Comparison of ENCODE assay signal across 10 cellular contexts in the genomic region with DNA sequence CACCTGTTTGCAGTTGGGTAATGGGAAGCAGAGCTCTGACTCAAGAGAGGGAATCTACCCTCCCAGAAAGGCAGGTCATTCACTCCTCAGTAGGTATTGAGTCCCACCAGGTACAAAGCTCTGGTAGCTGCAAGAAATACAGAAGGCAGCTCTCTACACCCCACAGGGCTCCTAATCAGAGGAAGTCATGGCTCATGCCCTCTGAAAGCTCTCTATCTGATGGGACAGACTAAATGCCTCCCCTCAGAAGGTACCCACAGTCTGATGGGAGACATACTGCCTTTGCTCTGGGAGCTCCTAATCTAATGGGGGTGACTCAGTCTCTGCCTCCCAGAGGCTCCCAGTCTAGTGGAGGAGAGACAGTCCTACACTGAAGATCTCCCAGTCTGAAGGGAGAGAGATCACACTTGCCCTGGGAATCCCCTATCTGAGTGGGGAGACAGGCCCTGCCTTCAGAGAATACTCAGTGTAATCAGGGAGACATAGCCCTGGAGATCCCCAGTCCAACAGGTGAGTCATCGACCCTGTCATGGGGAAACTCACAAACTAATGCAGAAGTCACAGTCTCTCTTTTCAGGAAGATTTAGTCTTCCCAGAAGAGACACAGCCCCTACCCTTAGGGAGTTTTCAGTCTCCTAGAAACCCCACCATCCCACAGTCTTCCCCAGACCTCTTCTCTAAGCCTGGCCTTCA. TPM values are rescaled to one million over a fixed set of nuclear protein-coding genes. Genes with fewer than 3 reads are reported as not detected.
DNase-seq lines count a peak whose midpoint lies in the region; ATAC-seq and TF ChIP-seq lines count a peak whose summit lies in the region.
"Had no signal": no experiment of that assay in that cellular context is flagged by ENCODE, and none has a peak within 500 bp of the region (broad histone marks: within the 10 kb centered on the region; RNA-seq: fewer than 3 reads in every experiment).

No MANE protein-coding gene starts in this region.

- no peak overlapping the region for H3K4me3 ChIP-seq in A673 (ENCODE audit: low read depth, low read length, poor library complexity, severe bottlenecking)

- H3K36me3 Mint-ChIP-seq in activated T-cell treated with anti-CD3 and anti-CD28 coated beads, Interleukin-2, amount 50 U/mL, for 4 hours (ENCODE audit: insufficient read depth), result no peaks in the 10 kb centered on the region

- ATAC-seq in HG02852 (IDR thresholded peaks at IDR 0.05; ENCODE audit: unreplicated experiment), result peak; percentile 97
- peak; percentile 91 to 93 for ATAC-seq in activated T-cell treated with anti-CD3 and anti-CD28 coated beads, Interleukin-2, amount 50 U/mL, for 4 hours

- H3K4me1 ChIP-seq in A673 (ENCODE audit: insufficient read depth, low read length, poor library complexity, severe bottlenecking), result peaks cover 15% of the 10 kb centered on the region

- no peak for TF ChIP-seq CTCF in A673 (conservative IDR thresholded peaks at IDR 0.05; ENCODE audit: low read depth, low read length)

- H3K9me3 ChIP-seq in A673 (ENCODE audit: low read depth, low read length, poor library complexity, severe bottlenecking), result no peaks in the 10 kb centered on the region

- no TSS peak for BruUV-seq in A673 (replicated peaks; lab: Mats Ljungman, UMichigan)

- no peaks in the 10 kb centered on the region for H3K27me3 ChIP-seq in A673 (replicated peaks; ENCODE audit: insufficient read depth, low read depth, low read length, poor library complexity)

- CTCF ChIA-PET in A673 (lab: Charles Lee), result no interaction called here

- peaks cover 9% of the 10 kb centered on the region for H3K4me1 Mint-ChIP-seq in activated T-cell treated with anti-CD3 and anti-CD28 coated beads, Interleukin-2, amount 50 U/mL, for 4 hours (ENCODE audit: low read depth)

- H3K27me3 Mint-ChIP-seq in activated T-cell treated with anti-CD3 and anti-CD28 coated beads, Interleukin-2, amount 50 U/mL, for 4 hours (ENCODE audit: low read depth), result no peaks in the 10 kb centered on the region

- H3K27ac ChIP-seq in A673 (ENCODE audit: low read depth, low read length, poor library complexity, severe bottlenecking), result no peak overlapping the region
- H3K27ac ChIP-seq: 22Rv1 had no signal

- H3K9me3 Mint-ChIP-seq in activated T-cell treated with anti-CD3 and anti-CD28 coated beads, Interleukin-2, amount 50 U/mL, for 4 hours, result no peaks in the 10 kb centered on the region

- intact Hi-C loops in A673 (cut with micrococcal nuclease; ENCODE audit: unreplicated experiment), result no loop called here

- peaks cover 75% of the 10 kb centered on the region for H3K36me3 ChIP-seq in A673 (ENCODE audit: insufficient read depth, low read length, poor library complexity, severe bottlenecking)

- POLR2A ChIA-PET in A673 (lab: Charles Lee; ENCODE audit: low non-redundant PET), result no interaction called here

- peak; percentile 65 for DNase-seq in DMS53 (lab: John Stamatoyannopoulos, UW)
- no peak for DNase-seq in DMS53 treated with DMSO at 0.1 percent for 48 hours (lab: John Stamatoyannopoulos, UW; ENCODE audit: unreplicated experiment)
- DNase-seq in activated T-cell treated with anti-CD3 and anti-CD28 coated beads, Interleukin-2, amount 50 U/mL, for 4 hours, result no peak
- DNase-seq in stimulated activated CD4-positive, alpha-beta T cell treated with anti-CD3 and anti-CD28 coated beads, Interleukin-4, amount 100 ng/mL, for 1 hour, result peak; percentile 30
- DNase-seq in hepatic stellate cell (ENCODE audit: low spot score), result no peak
- no peak for DNase-seq in A673 (ENCODE audit: low spot score)
- DNase-seq in COLO829 (ENCODE audit: low spot score), result no peak

- H3K4me3 Mint-ChIP-seq in activated T-cell treated with anti-CD3 and anti-CD28 coated beads, Interleukin-2, amount 50 U/mL, for 4 hours, result no peak overlapping the region

RNA-seq across cellular contexts. Expression of a gene that starts 23.7 kb away (rescaled TPM):
- total RNA-seq in activated T-cell treated with anti-CD3 and anti-CD28 coated beads, Interleukin-2, amount 50 U/mL, for 4 hours, result under 1 TPM; 0.08 to 0.15 (median 0.14) TPM
- 18.6 and 21.2 TPM in 2 replicates for total RNA-seq in A673 (2021)
- total RNA-seq: SK-MEL-5 had no signal

RNA-seq across cellular contexts. Expression of a gene that starts 45.0 kb away (rescaled TPM):
- total RNA-seq in activated T-cell treated with anti-CD3 and anti-CD28 coated beads, Interleukin-2, amount 50 U/mL, for 4 hours, result 1 to 10 TPM in 1 of 3 donors, under 1 TPM in 2; 0.38 to 1.5 (median 0.55) TPM
- 8.1 and 12.7 TPM in 2 replicates for total RNA-seq in A673 (2021)

Comparison
In these comparisons a context has a peak if more than half of its experiments do, and no peak if none do; other contexts are left out.
1. DNase-seq: peak in DMS53 (single experiment) and stimulated activated CD4-positive, alpha-beta T cell treated with anti-CD3 and anti-CD28 coated beads, Interleukin-4, amount 100 ng/mL, for 1 hour (single experiment); none in DMS53 treated with DMSO at 0.1 percent for 48 hours (single experiment), activated T-cell treated with anti-CD3 and anti-CD28 coated beads, Interleukin-2, amount 50 U/mL, for 4 hours (single experiment), hepatic stellate cell (single experiment), A673 (single experiment) and COLO829 (single experiment).
2. RNA of a gene that starts 23.7 kb away (total RNA-seq): 18.6 to 21.2 TPM in A673; 0.08 to 0.15 TPM in activated T-cell treated with anti-CD3 and anti-CD28 coated beads, Interleukin-2, amount 50 U/mL, for 4 hours; every median in the first group is over 10 times any median in the second.